ENCODE assay signal across 19 cellular contexts in the genomic region with DNA sequence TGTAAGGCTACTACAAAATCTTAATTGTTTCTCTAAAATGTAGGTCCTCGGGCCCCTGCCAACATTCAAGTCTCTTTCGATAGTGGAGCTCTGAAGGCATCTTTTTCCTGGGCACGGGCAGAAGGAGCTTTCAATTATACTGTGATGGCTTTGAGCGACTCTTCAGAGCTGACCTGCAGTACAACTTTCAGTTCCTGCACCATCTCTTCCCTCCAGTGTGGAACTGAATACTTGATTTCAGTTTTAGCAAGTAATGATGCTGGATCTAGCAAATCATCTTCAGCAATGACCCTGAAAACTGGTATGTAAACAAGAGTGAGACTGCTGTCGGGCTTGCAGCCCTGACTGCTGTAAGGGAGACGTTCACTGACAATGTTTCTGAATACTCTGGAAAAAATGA. TPM values are rescaled to one million over a fixed set of nuclear protein-coding genes. Genes with fewer than 3 reads are reported as not detected.
DNase-seq lines count a peak whose midpoint lies in the region; ATAC-seq and TF ChIP-seq lines count a peak whose summit lies in the region.
"Had no signal": no experiment of that assay in that cellular context is flagged by ENCODE, and none has a peak within 500 bp of the region (broad histone marks: within the 10 kb centered on the region; RNA-seq: fewer than 3 reads in every experiment).

No MANE protein-coding gene starts in this region.

- H3K36me3 ChIP-seq in osteoblast (ENCODE audit: insufficient read depth, low read length) = no peaks in the 10 kb centered on the region
- H3K36me3 ChIP-seq: suprapubic skin had no signal

- H3K4me3 ChIP-seq in AG10803 (ENCODE audit: low read length) = no peak overlapping the region; the same call in 1 of the 2 replicates
- peak overlapping the region; percentile 7 to 64 (median 32) for H3K4me3 ChIP-seq in dorsolateral prefrontal cortex
- H3K4me3 ChIP-seq in osteoblast (ENCODE audit: insufficient read depth, low read length) = peak overlapping the region; percentile 4
- H3K4me3 ChIP-seq: suprapubic skin had no signal

- intact Hi-C loops in dorsolateral prefrontal cortex (cut with DNase I) = no loop called here

- peak overlapping the region; percentile 80 for H2AFZ ChIP-seq in osteoblast (ENCODE audit: low read length)

- peak overlapping the region; percentile 63 for H3K4me2 ChIP-seq in osteoblast (ENCODE audit: insufficient read depth, low read length)

- H3K9me3 ChIP-seq in osteoblast (ENCODE audit: low read depth, low read length) = no peaks in the 10 kb centered on the region
- H3K9me3 ChIP-seq: suprapubic skin had no signal

- ATAC-seq in HG02571 (IDR thresholded peaks at IDR 0.05; ENCODE audit: unreplicated experiment) = no peak
- ATAC-seq: CD8-positive, alpha-beta T cell had no signal

- H3K4me1 ChIP-seq in osteoblast (ENCODE audit: insufficient read depth, low read length) = peaks cover 33% of the 10 kb centered on the region
- H3K4me1 ChIP-seq: suprapubic skin had no signal

- peak overlapping the region in 43 of 59 donors; percentile 3 to 83 (median 49) for H3K27ac ChIP-seq in dorsolateral prefrontal cortex
- H3K27ac ChIP-seq in osteoblast (ENCODE audit: low read depth, low read length) = no peak overlapping the region
- H3K27ac ChIP-seq: suprapubic skin had no signal

- no peaks in the 10 kb centered on the region for H4K20me1 ChIP-seq in osteoblast (ENCODE audit: insufficient read depth, low read length)

- no peak for TF ChIP-seq CTCF in AG10803 (conservative IDR thresholded peaks at IDR 0.05; ENCODE audit: low read length)
- TF ChIP-seq CTCF in dorsolateral prefrontal cortex (IDR thresholded peaks at IDR 0.05 in 54 of 56, conservative IDR thresholded peaks at IDR 0.05 in 2 of 56; ENCODE audit: low read depth in 1 of 56, partially characterized antibody in 56 of 56) = no peak
- no peak for TF ChIP-seq CTCF in osteoblast (IDR thresholded peaks at IDR 0.05; ENCODE audit: extremely low read depth, low read depth, low read length)

- H3K27me3 ChIP-seq in dorsolateral prefrontal cortex (no peaks in the 10 kb centered on the region), osteoblast (ENCODE audit: insufficient read depth, low read length) (no peaks in the 10 kb centered on the region)
- H3K27me3 ChIP-seq: suprapubic skin had no signal

- H3K79me2 ChIP-seq in osteoblast (ENCODE audit: insufficient read depth, low read length) = no peaks in the 10 kb centered on the region

- peak; percentile 29 for DNase-seq in AG10803 (ENCODE audit: low read depth)
- peak; percentile 12 for DNase-seq in OCI-M1 (lab: John Stamatoyannopoulos, UW)
- DNase-seq in dorsolateral prefrontal cortex = no peak
- no peak for DNase-seq in osteoblast (ENCODE audit: insufficient read length, low spot score, missing footprints)
- DNase-seq in LoVo (ENCODE audit: low spot score) = no peak
- DNase-seq in NCI-H1105 (lab: John Stamatoyannopoulos, UW) = no peak
- no peak for DNase-seq in kidney tubule cell (ENCODE audit: low spot score)
- DNase-seq: activated gamma-delta T cell; CD8-positive, alpha-beta T cell; cortex of kidney; foreskin melanocyte; Kasumi-1; kidney; NCI-H524 treated with DMSO at 0.1 percent for 48 hours; SHP77; stimulated activated CD8-positive, alpha-beta memory T cell treated with anti-CD3 and anti-CD28 coated beads, Interleukin-4, amount 100 ng/mL, for 48 hours had no signal

RNA-seq across cellular contexts. Expression of gene FNDC7, which starts 9.6 kb away (rescaled TPM):
- total RNA-seq in dorsolateral prefrontal cortex = 1 to 10 TPM in 3 of 120 experiments, under 1 TPM in 91, not detected in 26; 0.13 to 1.1 (median 0.37) TPM
- not detected in 2 replicates for total RNA-seq in osteoblast
- total RNA-seq: HT1080, kidney had no signal

RNA-seq across cellular contexts. Expression of gene STXBP3, which starts 24.2 kb away (rescaled TPM):
- 100 to 1,000 TPM in 10 of 120 experiments, 10 to 100 TPM in 110; 46.9 to 162 (median 74.2) TPM for total RNA-seq in dorsolateral prefrontal cortex
- total RNA-seq in osteoblast = 63.1 and 68.4 TPM in 2 replicates

RNA-seq across cellular contexts. Expression of gene PRPF38B, which starts 30.2 kb away (rescaled TPM):
- 10 to 100 TPM; 22.4 to 46.1 (median 32.8) TPM for total RNA-seq in dorsolateral prefrontal cortex
- total RNA-seq in osteoblast = 14.1 and 19.7 TPM in 2 replicates

Comparison
In these comparisons a context has a peak if more than half of its experiments do, and no peak if none do; other contexts are left out.
1. DNase-seq: peak in AG10803 (single experiment) and OCI-M1 (single experiment); none in dorsolateral prefrontal cortex (0 of 10), osteoblast (single experiment), LoVo (single experiment), NCI-H1105 (single experiment) and kidney tubule cell (single experiment).